ENCODE assay signal across 24 cellular contexts in the genomic region with DNA sequence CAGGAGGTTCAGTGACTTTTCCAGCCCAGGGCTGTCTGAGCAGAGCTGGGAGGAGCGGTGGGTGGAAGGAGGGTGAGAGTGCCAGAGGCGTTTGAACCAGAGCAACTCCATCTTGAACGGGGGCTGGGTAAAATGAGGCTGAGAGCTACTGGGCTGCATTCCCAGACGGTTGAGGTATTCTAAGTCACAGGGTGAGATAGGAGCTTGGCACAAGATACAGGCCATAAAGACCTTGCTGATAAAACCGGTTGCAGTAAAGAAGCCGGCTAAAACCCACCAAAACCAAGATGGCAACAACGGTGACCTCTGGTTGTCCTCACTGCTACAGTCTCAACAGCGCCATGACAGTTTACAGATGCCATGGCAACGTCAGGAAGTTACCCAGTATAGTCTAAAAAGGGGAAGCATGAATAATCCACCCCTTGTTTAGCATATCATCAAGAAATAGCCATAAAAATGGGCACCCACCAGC.
DNase-seq lines count a peak whose midpoint lies in the region; ATAC-seq, FAIRE-seq and TF ChIP-seq lines count a peak whose summit lies in the region.
"Had no signal": no experiment of that assay in that cellular context is flagged by ENCODE, and none has a peak within 500 bp of the region (broad histone marks: within the 10 kb centered on the region; RNA-seq: fewer than 3 reads in every experiment).

No MANE protein-coding gene starts in this region.

- H3K27ac ChIP-seq in heart left ventricle (peak overlapping the region in 11 of 12 donors; percentile 5 to 93 (median 48)), OCI-LY1 (ENCODE audit: low read depth, low read length, poor library complexity, severe bottlenecking) (peak overlapping the region; percentile 20), K562 (ENCODE audit: extremely low read depth, low read depth, low read length) (no peak overlapping the region), brain microvascular endothelial cell (no peak overlapping the region), stomach (no peak overlapping the region)
- H3K27ac ChIP-seq: C4-2B, GM23248, thyroid gland had no signal

- H3K9me2 ChIP-seq in OCI-LY1 (ENCODE audit: low read depth, low read length), result no peaks in the 10 kb centered on the region

- no peaks in the 10 kb centered on the region for H3K27me3 Mint-ChIP-seq in stimulated activated naive B cell treated with anti-CD40 and anti-IgM and Interleukin-4, amounts not matched to agents 10 μg/mL and 1 μg/mL and 100 μg/mL, for 72 hours

- CTCF ChIA-PET in K562 (lab: Yijun Ruan, JAX; ENCODE audit: low intra/inter-chr PET ratio), result no interaction called here

- no peaks in the 10 kb centered on the region for H3K9me3 Mint-ChIP-seq in stimulated activated naive B cell treated with anti-CD40 and anti-IgM and Interleukin-4, amounts not matched to agents 10 μg/mL and 1 μg/mL and 100 μg/mL, for 72 hours
- H3K9me3 Mint-ChIP-seq: nephron progenitor cell had no signal

- H3K27ac Mint-ChIP-seq in stimulated activated naive B cell treated with anti-CD40 and anti-IgM and Interleukin-4, amounts not matched to agents 10 μg/mL and 1 μg/mL and 100 μg/mL, for 72 hours, result peak overlapping the region; percentile 62

- H3F3A ChIP-seq in OCI-LY1 (ENCODE audit: insufficient read depth, low read length), result no peaks in the 10 kb centered on the region

- in situ Hi-C loops in K562 (cut with MboI), result no loop called here
- in situ Hi-C loops in brain microvascular endothelial cell (cut with HindIII; ENCODE audit: low pct_ligation_motif_present, low sequenced_read_pairs), result no loop called here

- H3K9ac ChIP-seq in OCI-LY1 (ENCODE audit: low read length), result no peak overlapping the region
- peak overlapping the region in 1 of 2 experiments; percentile 68; a peak in 1 of 4 replicates for H3K9ac ChIP-seq in K562 (ENCODE audit: insufficient read depth in 1 of 2, low read depth in 2 of 2, low read length in 2 of 2)
- H3K9ac ChIP-seq: GM23248 had no signal

- peaks cover 51 to 81% of the 10 kb centered on the region in 2 donors for H3K4me1 Mint-ChIP-seq in stimulated activated naive B cell treated with anti-CD40 and anti-IgM and Interleukin-4, amounts not matched to agents 10 μg/mL and 1 μg/mL and 100 μg/mL, for 72 hours

- H4K20me1 ChIP-seq in OCI-LY1 (ENCODE audit: insufficient read depth, low read length) (no peaks in the 10 kb centered on the region), K562 (replicated peaks; ENCODE audit: control insufficient read depth, insufficient read depth, low read length) (no peaks in the 10 kb centered on the region)

- WGBS in heart left ventricle, 4 donors, result 65 to 74% (median 68%) methylated on average over 9 of the region's 9 CpGs
- WGBS in K562 (ENCODE audit: insufficient coverage, low coverage, missing lambda C conversion rate), result 17% methylated on average over 9 of the region's 9 CpGs
- 47 to 76% (median 56%) methylated on average over 9 of the region's 9 CpGs for WGBS in stomach, 5 donors

- no peaks in the 10 kb centered on the region for H3K79me2 ChIP-seq in OCI-LY1 (ENCODE audit: insufficient read depth, low read length)
- H3K79me2 ChIP-seq in K562 (ENCODE audit: control insufficient read depth, insufficient read depth, low read length), result no peaks in the 10 kb centered on the region

- ATAC-seq in heart left ventricle, result no peak
- ATAC-seq in Right ventricle myocardium inferior, result no peak
- no peak for ATAC-seq in K562
- no peak for ATAC-seq in stimulated activated naive B cell treated with anti-CD40 and anti-IgM and Interleukin-4, amounts not matched to agents 10 μg/mL and 1 μg/mL and 100 μg/mL, for 72 hours (replicated peaks)
- ATAC-seq in HG03139 (IDR thresholded peaks at IDR 0.05; ENCODE audit: unreplicated experiment), result no peak
- ATAC-seq: HepG2 had no signal

- H2AFZ ChIP-seq in OCI-LY1 (ENCODE audit: low read length), result no peak overlapping the region
- H2AFZ ChIP-seq in K562 (ENCODE audit: low read depth, low read length), result peak overlapping the region; percentile 72
- H2AFZ ChIP-seq: GM23248 had no signal

- TF ChIP-seq RAD21 in K562 (CRISPR knock-in tag; conservative IDR thresholded peaks at IDR 0.05 in 1 of 2, IDR thresholded peaks at IDR 0.05 in 1 of 2), result no peak

- no peak overlapping the region for H3K4me3 Mint-ChIP-seq in stimulated activated naive B cell treated with anti-CD40 and anti-IgM and Interleukin-4, amounts not matched to agents 10 μg/mL and 1 μg/mL and 100 μg/mL, for 72 hours
- H3K4me3 Mint-ChIP-seq: nephron progenitor cell had no signal

- H3K36me3 Mint-ChIP-seq in stimulated activated naive B cell treated with anti-CD40 and anti-IgM and Interleukin-4, amounts not matched to agents 10 μg/mL and 1 μg/mL and 100 μg/mL, for 72 hours, result peaks cover 22 to 47% of the 10 kb centered on the region in 2 donors

- DNase-seq in heart left ventricle (peak in 1 of 5 donors; percentile 26), Right ventricle myocardium inferior (ENCODE audit: missing footprints) (no peak), K562 (ENCODE audit: extremely low read depth in 1 of 4, low spot score in 3 of 4) (no peak), brain microvascular endothelial cell (no peak), stomach (no peak)
- DNase-seq in stimulated activated naive B cell treated with anti-CD40 and anti-IgM and Interleukin-4, amounts not matched to agents 10 μg/mL and 1 μg/mL and 100 μg/mL, for 72 hours, result no peak
- DNase-seq: activated CD4-positive, alpha-beta T cell treated with anti-CD3 and anti-CD28 coated beads, Interleukin-2, amount 50 U/mL, for 1 hour; activated naive CD4-positive, alpha-beta T cell treated with anti-CD3 and anti-CD28 coated beads, Interleukin-2, amount 50 U/mL, for 16 hours; activated T-cell treated with anti-CD3 and anti-CD28 coated beads for 4 hours; DMS79; GM23248; hypothalamus; NCI-H1092; NCI-H524 treated with DMSO at 0.1 percent for 48 hours; nephron progenitor cell; thyroid gland had no signal

- H3K9me3 ChIP-seq in heart left ventricle (no peaks in the 10 kb centered on the region), OCI-LY1 (ENCODE audit: low read length) (no peaks in the 10 kb centered on the region), K562 (replicated peaks; ENCODE audit: control insufficient read depth, insufficient read depth, low read depth, low read length) (no peaks in the 10 kb centered on the region), stomach (no peaks in the 10 kb centered on the region)
- H3K9me3 ChIP-seq: thyroid gland had no signal

- no peak for TF ChIP-seq EP300 in K562 (IDR thresholded peaks at IDR 0.05; ENCODE audit: low read length)
- TF ChIP-seq EP300 in stomach (IDR thresholded peaks at IDR 0.05), result no peak

- no peaks in the 10 kb centered on the region for H3K27me3 ChIP-seq in heart left ventricle
- H3K27me3 ChIP-seq in OCI-LY1 (ENCODE audit: insufficient read depth, low read length), result no peaks in the 10 kb centered on the region
- H3K27me3 ChIP-seq in K562 (ENCODE audit: control insufficient read depth in 2 of 2, insufficient read depth in 2 of 2, low read length in 2 of 2), result peaks cover 0 to 10% of the 10 kb centered on the region in 2 experiments; a peak in 2 of 5 replicates
- H3K27me3 ChIP-seq in brain microvascular endothelial cell (replicated peaks), result no peaks in the 10 kb centered on the region
- H3K27me3 ChIP-seq in stomach, result no peaks in the 10 kb centered on the region
- H3K27me3 ChIP-seq: thyroid gland had no signal

- no peak for TF ChIP-seq POLR2A in heart left ventricle (IDR thresholded peaks at IDR 0.05)
- no peak for TF ChIP-seq POLR2A in K562 (conservative IDR thresholded peaks at IDR 0.05)
- TF ChIP-seq POLR2A in stomach (IDR thresholded peaks at IDR 0.05), result no peak

- intact Hi-C loops in heart left ventricle (cut with DNase I) (no loop called here), Right ventricle myocardium inferior (cut with DNase I) (no loop called here), K562 (cut with micrococcal nuclease) (no loop called here), stomach (cut with DNase I; ENCODE audit: low total_unique reads) (no loop called here)

- H3K4me3 ChIP-seq in heart left ventricle (no peak overlapping the region), OCI-LY1 (ENCODE audit: low read depth, low read length, poor library complexity, severe bottlenecking) (peak overlapping the region; percentile 59), K562 (no peak overlapping the region), brain microvascular endothelial cell (ENCODE audit: low read depth, low read length) (no peak overlapping the region), stomach (no peak overlapping the region)
- H3K4me3 ChIP-seq: GM23248, thyroid gland had no signal

- no TSS peak for BruUV-seq in K562 (replicated peaks; lab: Mats Ljungman, UMichigan)

- no peak for FAIRE-seq in K562 (lab: Jason Lieb, UNC)
- FAIRE-seq: A204.1, endometrium, GM18507, HepG2, RCC 7860 had no signal

- H3K4me2 ChIP-seq in OCI-LY1 (ENCODE audit: low read length) (no peak overlapping the region), K562 (ENCODE audit: insufficient read depth, low read length) (no peak overlapping the region)

- POLR2A ChIA-PET in K562 (lab: Yijun Ruan, JAX), result interaction anchor here (1.2 kb wide), 1 partner anchor 11 kb away, joined by 4 read pairs; no protein-coding TSS in a partner anchor

- no peaks in the 10 kb centered on the region for H3K9me1 ChIP-seq in K562 (ENCODE audit: control insufficient read depth, insufficient read depth, low read length)

- TF ChIP-seq CTCF in heart left ventricle (IDR thresholded peaks at IDR 0.05) (no peak), OCI-LY1 (IDR thresholded peaks at IDR 0.05; ENCODE audit: low read length) (no peak), K562 (IDR thresholded peaks at IDR 0.05 in 2 of 3, conservative IDR thresholded peaks at IDR 0.05 in 1 of 3; ENCODE audit: insufficient read depth in 2 of 3, low read depth in 1 of 3, low read length in 3 of 3) (no peak), brain microvascular endothelial cell (IDR thresholded peaks at IDR 0.05; ENCODE audit: low read depth, low read length, missing control alignments) (no peak), stomach (IDR thresholded peaks at IDR 0.05) (no peak)

- H3K4me1 ChIP-seq in heart left ventricle (peaks cover 13 to 96% (median 68%) of the 10 kb centered on the region in 12 donors), OCI-LY1 (ENCODE audit: insufficient read depth, low read length, severe bottlenecking) (peaks cover 51% of the 10 kb centered on the region), K562 (replicated peaks in 1 of 2; ENCODE audit: control insufficient read depth in 2 of 2, insufficient read depth in 2 of 2, low read length in 2 of 2) (peaks cover 17 to 32% of the 10 kb centered on the region in 2 experiments; a peak in 4 of 5 replicates), stomach (peaks cover 40 to 69% (median 48%) of the 10 kb centered on the region in 4 donors)

- peaks cover 0 to 12% (median 0%) of the 10 kb centered on the region in 9 donors for H3K36me3 ChIP-seq in heart left ventricle
- H3K36me3 ChIP-seq in OCI-LY1 (ENCODE audit: insufficient read depth, low read length), result no peaks in the 10 kb centered on the region
- H3K36me3 ChIP-seq in K562 (ENCODE audit: control insufficient read depth, insufficient read depth, low read length), result no peaks in the 10 kb centered on the region
- H3K36me3 ChIP-seq in brain microvascular endothelial cell (replicated peaks), result no peaks in the 10 kb centered on the region
- H3K36me3 ChIP-seq in stomach, result no peaks in the 10 kb centered on the region
- H3K36me3 ChIP-seq: thyroid gland had no signal

Comparison
In these comparisons a context has a peak if more than half of its experiments do, and no peak if none do; other contexts are left out.
1. H3K27ac ChIP-seq: peak in heart left ventricle (11 of 12) and OCI-LY1 (single experiment); none in K562 (single experiment), brain microvascular endothelial cell (single experiment) and stomach (0 of 5).